ENCODE assay signal across 6 cellular contexts in the genomic region with DNA sequence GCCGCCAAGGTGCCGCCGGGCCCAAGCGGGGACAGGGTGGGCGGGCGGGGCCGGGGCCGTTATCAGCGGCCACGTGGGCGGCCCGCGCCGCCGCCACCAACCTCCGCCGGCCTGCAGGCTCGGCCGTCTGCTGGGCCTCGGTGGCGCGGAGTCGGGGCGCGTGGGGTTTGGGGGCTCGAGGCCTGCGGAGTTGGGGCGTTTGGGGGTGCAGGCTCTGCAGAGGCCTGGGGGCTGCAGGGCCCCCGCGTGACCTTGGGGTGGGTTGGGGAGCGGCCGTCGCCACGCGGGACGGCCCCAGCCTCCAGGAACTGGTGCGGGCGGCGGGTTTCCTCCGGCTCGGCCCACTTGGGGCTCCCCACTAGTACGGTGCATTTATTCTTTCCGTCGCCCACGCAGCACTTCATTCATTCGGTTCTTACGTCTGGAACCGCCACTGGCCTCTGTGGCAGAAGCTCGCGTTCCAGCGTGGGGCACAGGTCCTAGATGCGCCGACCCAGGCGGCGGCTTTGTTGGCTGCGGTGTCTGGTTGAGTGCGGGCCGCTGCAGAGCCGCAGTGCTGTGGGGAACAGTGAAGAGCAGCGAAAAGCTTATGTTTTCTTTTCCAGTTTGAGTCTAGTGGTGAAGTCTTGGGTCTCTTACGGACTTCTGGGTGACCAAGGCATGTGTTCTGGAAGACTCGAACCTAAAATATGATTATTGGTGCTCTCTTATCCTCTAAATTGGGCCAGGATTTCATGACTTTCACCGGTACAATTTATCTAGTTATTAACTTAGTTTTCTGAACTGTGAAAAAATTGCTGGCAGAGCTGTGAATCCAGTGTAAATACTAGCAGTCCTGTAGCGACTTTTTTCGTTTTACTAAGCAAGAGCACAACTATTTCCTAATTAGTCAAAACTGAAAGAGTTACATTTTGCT. TPM values are rescaled to one million over a fixed set of nuclear protein-coding genes. Genes with fewer than 3 reads are reported as not detected.
DNase-seq lines count a peak whose midpoint lies in the region; ATAC-seq and TF ChIP-seq lines count a peak whose summit lies in the region.

No MANE protein-coding gene starts in this region.

- H3K36me3 ChIP-seq in skeletal muscle tissue (ENCODE audit: control insufficient read depth in 3 of 3, insufficient read depth in 3 of 3, low read length in 3 of 3) = peaks cover 40 to 49% (median 46%) of the 10 kb centered on the region in 3 donors

- H3K27ac Mint-ChIP-seq in endothelial cell (ENCODE audit: unreplicated experiment) = no peak overlapping the region

- H3K27me3 ChIP-seq in AG04450 (ENCODE audit: control insufficient read depth, insufficient read depth, low read length) (no peaks in the 10 kb centered on the region), skeletal muscle tissue (ENCODE audit: control insufficient read depth in 3 of 3, insufficient read depth in 3 of 3, low read length in 3 of 3) (no peaks in the 10 kb centered on the region)

- H3K36me3 Mint-ChIP-seq in endothelial cell (ENCODE audit: low read depth, unreplicated experiment) = peaks cover 16% of the 10 kb centered on the region

- H3K4me3 Mint-ChIP-seq in endothelial cell (ENCODE audit: unreplicated experiment) = peak overlapping the region; percentile 94

- peak overlapping the region; percentile 74 to 89 (median 86) for H3K9ac ChIP-seq in skeletal muscle tissue (ENCODE audit: low read depth in 1 of 3, low read length in 3 of 3)

- H3K4me1 Mint-ChIP-seq in endothelial cell (ENCODE audit: unreplicated experiment) = peaks cover 20% of the 10 kb centered on the region

- H3K4me3 ChIP-seq in AG04450 (ENCODE audit: low read depth, low read length) (peak overlapping the region; percentile 82), skeletal muscle tissue (ENCODE audit: low read length in 3 of 3) (peak overlapping the region; percentile 76 to 83 (median 78))

- H3K27me3 Mint-ChIP-seq in endothelial cell (ENCODE audit: unreplicated experiment) = peaks cover 5% of the 10 kb centered on the region

- CTCF ChIA-PET in AG04450 (lab: Charles Lee) = no interaction called here

- POLR2A ChIA-PET in AG04450 (lab: Yijun Ruan, JAX) = interaction anchor here (0.8 to 2.7 kb wide), 5 partner anchors 12 to 451 kb away, joined by 3 to 14 read pairs (median 4); no protein-coding TSS in a partner anchor

- H3K27ac ChIP-seq in AG04450 (ENCODE audit: low read depth, low read length) (no peak overlapping the region), skeletal muscle tissue (ENCODE audit: low read depth, low read length) (peak overlapping the region; percentile 3)

- TF ChIP-seq CTCF in AG04450 (IDR thresholded peaks at IDR 0.05; ENCODE audit: low read depth, low read length) (no peak), endothelial cell (IDR thresholded peaks at IDR 0.05; ENCODE audit: unreplicated experiment) (no peak)

- ATAC-seq in GM21786 (IDR thresholded peaks at IDR 0.05; ENCODE audit: unreplicated experiment) = peak; percentile 13

- DNase-seq in AG04450 (ENCODE audit: low read depth, low spot score) = no peak
- DNase-seq in T-helper 22 cell (ENCODE audit: low read depth) = peak; percentile 41
- no peak for DNase-seq in endothelial cell (ENCODE audit: low spot score)
- DNase-seq in NCI-H1092 treated with DMSO at 0.1 percent for 48 hours (lab: John Stamatoyannopoulos, UW) = no peak

- H3K9me3 Mint-ChIP-seq in endothelial cell (ENCODE audit: unreplicated experiment) = no peaks in the 10 kb centered on the region

- no peaks in the 10 kb centered on the region; the same call in 1 of the 2 replicates for H3K9me3 ChIP-seq in AG04450 (ENCODE audit: control insufficient read depth, insufficient read depth, low read length)
- H3K9me3 ChIP-seq in skeletal muscle tissue (ENCODE audit: control insufficient read depth in 3 of 3, low read length in 3 of 3) = no peaks in the 10 kb centered on the region

- H3K4me1 ChIP-seq in skeletal muscle tissue (ENCODE audit: control insufficient read depth in 3 of 3, insufficient read depth in 3 of 3, low read length in 3 of 3) = peaks cover 29 to 56% (median 41%) of the 10 kb centered on the region in 3 donors

RNA-seq across cellular contexts. Expression of gene TRMT2A, which starts 0.9 kb away (rescaled TPM):
- 15.6 and 20.4 TPM in 2 replicates for polyA plus RNA-seq in AG04450 (2011; rRNA removed)
- polyA minus RNA-seq in AG04450 (2011; rRNA and poly(A)+ RNA removed) = 28.4 and 36.5 TPM in 2 replicates
- total RNA-seq in endothelial cell (ENCODE audit: unreplicated experiment) = 44.8 TPM
- 31.8 TPM for total RNA-seq in skeletal muscle tissue

RNA-seq across cellular contexts. Expression of gene RANBP1, which starts 2.0 kb away (rescaled TPM):
- polyA plus RNA-seq in AG04450 (2011; rRNA removed) = 154 and 174 TPM in 2 replicates
- 102 and 126 TPM in 2 replicates for polyA minus RNA-seq in AG04450 (2011; rRNA and poly(A)+ RNA removed)
- 142 TPM for total RNA-seq in endothelial cell (ENCODE audit: unreplicated experiment)
- total RNA-seq in skeletal muscle tissue = 85.1 TPM

RNA-seq across cellular contexts. Expression of gene ZDHHC8, which starts 13.7 kb away (rescaled TPM):
- 13.5 and 21.9 TPM in 2 replicates for polyA plus RNA-seq in AG04450 (2011; rRNA removed)
- polyA minus RNA-seq in AG04450 (2011; rRNA and poly(A)+ RNA removed) = 12.4 and 15.7 TPM in 2 replicates
- 118 TPM for total RNA-seq in endothelial cell (ENCODE audit: unreplicated experiment)
- total RNA-seq in skeletal muscle tissue = 3.1 TPM

RNA-seq across cellular contexts. Expression of gene CCDC188, which starts 32.9 kb away (rescaled TPM):
- not detected in 2 replicates for polyA plus RNA-seq in AG04450 (2011; rRNA removed)
- not detected in 2 replicates for polyA minus RNA-seq in AG04450 (2011; rRNA and poly(A)+ RNA removed)
- total RNA-seq in endothelial cell (ENCODE audit: unreplicated experiment) (not detected), skeletal muscle tissue (not detected)

RNA-seq across cellular contexts. Expression of gene DGCR8, which starts 37.9 kb away (rescaled TPM):
- polyA plus RNA-seq in AG04450 (2011; rRNA removed) = 22.0 and 22.8 TPM in 2 replicates
- polyA minus RNA-seq in AG04450 (2011; rRNA and poly(A)+ RNA removed) = 31.4 and 34.2 TPM in 2 replicates
- 46.6 TPM for total RNA-seq in endothelial cell (ENCODE audit: unreplicated experiment)
- 38.1 TPM for total RNA-seq in skeletal muscle tissue

Comparison
In these comparisons a context has a peak if more than half of its experiments do, and no peak if none do; other contexts are left out.
1. RNA of gene ZDHHC8, which starts 13.7 kb away (total RNA-seq): 118 TPM in endothelial cell (single experiment); 3.1 TPM in skeletal muscle tissue (single experiment); every median in the first group is over 10 times any median in the second.